Comparison of ENCODE assay signal across 15 cellular contexts in genomic region chr11:68345776-68346728, GRCh38. TPM values are rescaled to one million over a fixed set of nuclear protein-coding genes. Genes with fewer than 3 reads are reported as not detected.
DNase-seq lines count a peak whose midpoint lies in the region; ATAC-seq, FAIRE-seq and TF ChIP-seq lines count a peak whose summit lies in the region.
"Had no signal": no experiment of that assay in that cellular context is flagged by ENCODE, and none has a peak within 500 bp of the region (broad histone marks: within the 10 kb centered on the region; RNA-seq: fewer than 3 reads in every experiment).

No MANE protein-coding gene starts in this region.

- intact Hi-C loops in mammary epithelial cell (cut with micrococcal nuclease): no loop called here
- intact Hi-C loops in naive thymus-derived CD4-positive, alpha-beta T cell (cut with micrococcal nuclease): no loop called here

- no peak overlapping the region for H3K4me3 Mint-ChIP-seq in stimulated activated effector memory CD8-positive, alpha-beta T cell treated with anti-CD3 and anti-CD28 coated beads, Interleukin-12 subunit alpha, Interleukin-12 subunit beta, amount 100 ng/mL, for 72 hours
- no peak overlapping the region for H3K4me3 Mint-ChIP-seq in naive thymus-derived CD4-positive, alpha-beta T cell
- H3K4me3 Mint-ChIP-seq: effector memory CD8-positive, alpha-beta T cell had no signal

- FAIRE-seq in GM12892 (lab: Jason Lieb, UNC): peak; percentile 50
- no peak for FAIRE-seq in H54 (lab: Jason Lieb, UNC)

- no peak for TF ChIP-seq CTCF in mammary epithelial cell (conservative IDR thresholded peaks at IDR 0.05 in 1 of 2, IDR thresholded peaks at IDR 0.05 in 1 of 2; ENCODE audit: extremely low read depth in 1 of 2, insufficient read depth in 1 of 2, low read depth in 1 of 2, low read length in 2 of 2)

- no peak overlapping the region for H3K9ac ChIP-seq in mammary epithelial cell (ENCODE audit: insufficient read depth, low read length)

- H3K27ac ChIP-seq in mammary epithelial cell (ENCODE audit: insufficient read depth, low read depth, low read length): no peak overlapping the region
- no peak overlapping the region for H3K27ac ChIP-seq in naive thymus-derived CD4-positive, alpha-beta T cell (ENCODE audit: low read depth, low read length)
- H3K27ac ChIP-seq: cardiac muscle cell had no signal

- H3K27me3 ChIP-seq in mammary epithelial cell (ENCODE audit: insufficient read depth, low read length): no peaks in the 10 kb centered on the region
- no peaks in the 10 kb centered on the region for H3K27me3 ChIP-seq in naive thymus-derived CD4-positive, alpha-beta T cell (ENCODE audit: control insufficient read depth in 2 of 2, insufficient read depth in 2 of 2, low read length in 2 of 2)
- H3K27me3 ChIP-seq: cardiac muscle cell had no signal

- peak overlapping the region; percentile 36 for H2AFZ ChIP-seq in mammary epithelial cell (ENCODE audit: low read depth, low read length)

- dilution Hi-C loops in mammary epithelial cell (cut with HindIII; ENCODE audit: low sequenced_read_pairs): loop anchor here (5.0 kb wide), 1 partner anchor 91 kb away; no protein-coding TSS in a partner anchor

- no peaks in the 10 kb centered on the region for H3K36me3 ChIP-seq in mammary epithelial cell (ENCODE audit: insufficient read depth, low read length)
- no peaks in the 10 kb centered on the region for H3K36me3 ChIP-seq in naive thymus-derived CD4-positive, alpha-beta T cell (ENCODE audit: control insufficient read depth in 2 of 3, insufficient read depth in 3 of 3, low read length in 3 of 3)
- H3K36me3 ChIP-seq: cardiac muscle cell had no signal

- H3K79me2 ChIP-seq in mammary epithelial cell (ENCODE audit: insufficient read depth, low read length): peaks cover 64% of the 10 kb centered on the region

- ATAC-seq in left lobe of liver (peak; percentile 7), HG02642 (IDR thresholded peaks at IDR 0.05; ENCODE audit: poor library complexity, unreplicated experiment) (no peak), GM21737 (IDR thresholded peaks at IDR 0.05; ENCODE audit: unreplicated experiment) (no peak)
- ATAC-seq in stimulated activated effector memory CD8-positive, alpha-beta T cell treated with anti-CD3 and anti-CD28 coated beads, Interleukin-12 subunit alpha, Interleukin-12 subunit beta, amount 100 ng/mL, for 72 hours: no peak
- ATAC-seq in naive thymus-derived CD4-positive, alpha-beta T cell: no peak
- ATAC-seq: effector memory CD8-positive, alpha-beta T cell had no signal

- CTCF ChIA-PET in mammary epithelial cell (lab: Charles Lee; ENCODE audit: low non-redundant PET): no interaction called here
- CTCF ChIA-PET in naive thymus-derived CD4-positive, alpha-beta T cell (lab: Charles Lee): no interaction called here

- H3K4me3 ChIP-seq in mammary epithelial cell (replicated peaks in 1 of 3; ENCODE audit: insufficient read depth in 1 of 3, low read depth in 2 of 3, low read length in 3 of 3): no peak overlapping the region
- H3K4me3 ChIP-seq in naive thymus-derived CD4-positive, alpha-beta T cell (ENCODE audit: low read length): no peak overlapping the region
- H3K4me3 ChIP-seq: cardiac muscle cell had no signal

- no peaks in the 10 kb centered on the region for H3K36me3 Mint-ChIP-seq in stimulated activated effector memory CD8-positive, alpha-beta T cell treated with anti-CD3 and anti-CD28 coated beads, Interleukin-12 subunit alpha, Interleukin-12 subunit beta, amount 100 ng/mL, for 72 hours
- peaks cover 0 to 10% (median 0%) of the 10 kb centered on the region in 5 donors for H3K36me3 Mint-ChIP-seq in naive thymus-derived CD4-positive, alpha-beta T cell

- TF ChIP-seq POLR2A in GM12892 (IDR thresholded peaks at IDR 0.05; ENCODE audit: low read depth, low read length) (no peak), H54 (IDR thresholded peaks at IDR 0.05; ENCODE audit: low read depth, low read length) (no peak)

- WGBS in mammary epithelial cell (ENCODE audit: low coverage, missing lambda C conversion rate): 13% methylated on average over 11 of the region's 12 CpGs

- peaks cover 12% of the 10 kb centered on the region for H3K4me1 Mint-ChIP-seq in stimulated activated effector memory CD8-positive, alpha-beta T cell treated with anti-CD3 and anti-CD28 coated beads, Interleukin-12 subunit alpha, Interleukin-12 subunit beta, amount 100 ng/mL, for 72 hours
- peaks cover 0 to 22% (median 4%) of the 10 kb centered on the region in 7 donors for H3K4me1 Mint-ChIP-seq in naive thymus-derived CD4-positive, alpha-beta T cell

- BruUV-seq in mammary epithelial cell (replicated peaks; lab: Mats Ljungman, UMichigan): no TSS peak

- no peaks in the 10 kb centered on the region for H3K9me3 ChIP-seq in mammary epithelial cell (replicated peaks; ENCODE audit: insufficient read depth, low read length)
- no peaks in the 10 kb centered on the region for H3K9me3 ChIP-seq in naive thymus-derived CD4-positive, alpha-beta T cell (ENCODE audit: control insufficient read depth in 2 of 3, low read length in 3 of 3)

- POLR2A ChIA-PET in naive thymus-derived CD4-positive, alpha-beta T cell (lab: Charles Lee): no interaction called here

- H3K27me3 Mint-ChIP-seq in naive thymus-derived CD4-positive, alpha-beta T cell: no peaks in the 10 kb centered on the region
- H3K27me3 Mint-ChIP-seq: effector memory CD8-positive, alpha-beta T cell had no signal

- H3K9me3 Mint-ChIP-seq in stimulated activated effector memory CD8-positive, alpha-beta T cell treated with anti-CD3 and anti-CD28 coated beads, Interleukin-12 subunit alpha, Interleukin-12 subunit beta, amount 100 ng/mL, for 72 hours: no peaks in the 10 kb centered on the region
- H3K9me3 Mint-ChIP-seq in naive thymus-derived CD4-positive, alpha-beta T cell: peaks cover 0 to 4% (median 0%) of the 10 kb centered on the region in 11 donors
- H3K9me3 Mint-ChIP-seq: effector memory CD8-positive, alpha-beta T cell had no signal

- H4K20me1 ChIP-seq in mammary epithelial cell (ENCODE audit: insufficient read depth, low read length): no peaks in the 10 kb centered on the region

- peak overlapping the region; percentile 57 for H3K27ac Mint-ChIP-seq in stimulated activated effector memory CD8-positive, alpha-beta T cell treated with anti-CD3 and anti-CD28 coated beads, Interleukin-12 subunit alpha, Interleukin-12 subunit beta, amount 100 ng/mL, for 72 hours
- peak overlapping the region in 1 of 9 donors; percentile 19 for H3K27ac Mint-ChIP-seq in naive thymus-derived CD4-positive, alpha-beta T cell

- in situ Hi-C loops in mammary epithelial cell (cut with MboI; ENCODE audit: low sequenced_read_pairs in 2 of 2): no loop called here

- DNase-seq in GM12892 (ENCODE audit: insufficient read length) (no peak), mammary epithelial cell (no peak), left lobe of liver (ENCODE audit: low spot score) (no peak), H54 (ENCODE audit: insufficient read length, low spot score) (no peak)
- DNase-seq in stimulated activated effector memory CD8-positive, alpha-beta T cell treated with anti-CD3 and anti-CD28 coated beads, Interleukin-12 subunit alpha, Interleukin-12 subunit beta, amount 100 ng/mL, for 72 hours (ENCODE audit: low spot score in 2 of 2): no peak
- no peak for DNase-seq in naive thymus-derived CD4-positive, alpha-beta T cell
- DNase-seq: DMS 273 treated with DMSO at 0.1 percent for 48 hours; effector memory CD8-positive, alpha-beta T cell; foreskin fibroblast; KBM-7; NCI-H1105 treated with DMSO at 0.1 percent for 48 hours; NCI-H345 had no signal

- peaks cover 42% of the 10 kb centered on the region for H3K4me1 ChIP-seq in mammary epithelial cell (ENCODE audit: insufficient read depth, low read length)
- peaks cover 0 to 7% of the 10 kb centered on the region in 2 donors for H3K4me1 ChIP-seq in naive thymus-derived CD4-positive, alpha-beta T cell (ENCODE audit: control insufficient read depth in 2 of 2, insufficient read depth in 2 of 2, low read length in 2 of 2)

- peak overlapping the region; percentile 59 for H3K4me2 ChIP-seq in mammary epithelial cell (ENCODE audit: insufficient read depth, low read depth, low read length)

RNA-seq across cellular contexts. Expression of gene LRP5, which starts 33.7 kb away (rescaled TPM):
- 2.6 TPM for polyA plus RNA-seq in GM12892 (2012; ENCODE audit: missing spikeins)
- total RNA-seq in mammary epithelial cell (10 to 100 TPM; 32.6 to 41.7 TPM), left lobe of liver (114 TPM)
- 13.5 TPM for polyA plus RNA-seq in mammary epithelial cell
- polyA minus RNA-seq in mammary epithelial cell: 19.7 TPM
- 10 to 100 TPM in 1 of 5 experiments, 1 to 10 TPM in 4; 1.4 to 29.9 (median 2.3) TPM for total RNA-seq in naive thymus-derived CD4-positive, alpha-beta T cell
- polyA plus RNA-seq in naive thymus-derived CD4-positive, alpha-beta T cell: under 1 TPM; 0.35 to 0.99 TPM
